In genomic region chr5:112647428-112647827, GRCh38 we compare ENCODE assay signal across 1 cellular context.
TF ChIP-seq lines count a peak whose summit lies in the region.

No MANE protein-coding gene starts in this region.

TF ChIP-seq in WTC11, 78 proteins besides CTCF, POLR2A, EP300 and RAD21 (continued from another document):
- no peak for TF ChIP-seq GTF2I (CRISPR knock-in tag; conservative IDR thresholded peaks at IDR 0.05)
